Comparison of ENCODE assay signal across 13 cellular contexts in genomic region chr7:1936006-1936310, GRCh38.
"Had no signal": no experiment of that assay in that cellular context is flagged by ENCODE, and none has a peak within 500 bp of the region (broad histone marks: within the 10 kb centered on the region; RNA-seq: fewer than 3 reads in every experiment).

No MANE protein-coding gene starts in this region.

- H3K4me3 Mint-ChIP-seq: nephron had no signal

- H3K27ac Mint-ChIP-seq: nephron had no signal

- H3K4me3 ChIP-seq: mucosa of descending colon, upper lobe of left lung had no signal

- DNase-seq: activated CD4-positive, CD25-positive, alpha-beta regulatory T cell; activated naive CD4-positive, alpha-beta T cell; caudate nucleus; glutamatergic neuron; immature natural killer cell; left colon; mammary epithelial cell; stimulated activated CD4-positive, alpha-beta T cell treated with anti-CD3 and anti-CD28 coated beads, Interleukin-4, amount 100 ng/mL, for 1 hour; stimulated activated CD8-positive, alpha-beta memory T cell treated with anti-CD3 and anti-CD28 coated beads, Interleukin-4, amount 100 ng/mL, for 48 hours; stimulated activated naive CD8-positive, alpha-beta T cell treated with anti-CD3 and anti-CD28 coated beads, Interleukin-15, Interleukin-2, amounts not matched to agents 100 U/mL and 50 U/mL, for 24 hours had no signal

- H3K27ac ChIP-seq: upper lobe of left lung had no signal

- H3K9me3 ChIP-seq: mucosa of descending colon, upper lobe of left lung had no signal

- H3K27me3 ChIP-seq: upper lobe of left lung had no signal

- ATAC-seq: left colon; mucosa of descending colon; stimulated activated naive CD8-positive, alpha-beta T cell treated with anti-CD3 and anti-CD28 coated beads, Interleukin-15, Interleukin-2, amounts not matched to agents 100 U/mL and 50 U/mL, for 24 hours had no signal
